8 cellular contexts compared by ENCODE assay signal in the genomic region with DNA sequence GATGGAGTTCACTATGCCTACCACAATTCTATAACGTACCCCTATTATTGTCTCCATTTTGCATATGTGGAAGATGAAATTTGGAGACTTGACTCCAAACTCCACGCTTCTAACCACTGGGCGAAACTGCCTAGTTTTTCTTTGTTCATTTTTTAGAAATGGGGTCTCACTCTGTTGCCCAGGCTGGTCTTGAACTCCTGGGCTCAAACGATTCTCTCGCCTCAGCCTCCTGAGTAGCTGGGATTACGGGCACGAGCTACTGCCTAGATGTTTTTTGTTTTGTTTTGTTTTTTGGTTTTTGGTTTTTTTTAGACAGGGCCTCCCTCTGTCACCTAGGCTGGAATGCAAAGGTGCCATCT. TPM values are rescaled to one million over a fixed set of nuclear protein-coding genes. Genes with fewer than 3 reads are reported as not detected.
DNase-seq lines count a peak whose midpoint lies in the region; ATAC-seq and TF ChIP-seq lines count a peak whose summit lies in the region.

No MANE protein-coding gene starts in this region.

- DNase-seq in Peyer's patch (no peak), fibroblast of villous mesenchyme (ENCODE audit: low read depth) (no peak), ovary (no peak), posterior vena cava (ENCODE audit: low spot score) (no peak), NCI-H1417 treated with DMSO at 0.1 percent for 48 hours (lab: John Stamatoyannopoulos, UW) (no peak)

- H3K36me3 Mint-ChIP-seq in stimulated activated memory B cell treated with anti-CD40 and anti-IgM and Interleukin-4, amounts not matched to agents 10 μg/mL and 1 μg/mL and 100 μg/mL, for 72 hours = peaks cover 40% of the 10 kb centered on the region

- H3K36me3 ChIP-seq in Peyer's patch = peaks cover 0 to 29% (median 0%) of the 10 kb centered on the region in 3 donors
- no peaks in the 10 kb centered on the region for H3K36me3 ChIP-seq in ovary

- H3K27ac ChIP-seq in Peyer's patch = peak overlapping the region; percentile 85 to 93 (median 91)
- H3K27ac ChIP-seq in ovary = no peak overlapping the region

- peaks cover 0 to 32% (median 4%) of the 10 kb centered on the region in 4 donors for H3K4me1 ChIP-seq in Peyer's patch
- H3K4me1 ChIP-seq in ovary (ENCODE audit: insufficient read depth) = peaks cover 3% of the 10 kb centered on the region

- peak overlapping the region; percentile 99 for H3K27ac Mint-ChIP-seq in stimulated activated memory B cell treated with anti-CD40 and anti-IgM and Interleukin-4, amounts not matched to agents 10 μg/mL and 1 μg/mL and 100 μg/mL, for 72 hours

- H3K27me3 ChIP-seq in Peyer's patch (no peaks in the 10 kb centered on the region), ovary (no peaks in the 10 kb centered on the region)

- TF ChIP-seq POLR2A in Peyer's patch (IDR thresholded peaks at IDR 0.05) (no peak), ovary (IDR thresholded peaks at IDR 0.05) (no peak)

- peak; percentile 6 for ATAC-seq in GM21390 (IDR thresholded peaks at IDR 0.05; ENCODE audit: unreplicated experiment)
- ATAC-seq in stimulated activated memory B cell treated with anti-CD40 and anti-IgM and Interleukin-4, amounts not matched to agents 10 μg/mL and 1 μg/mL and 100 μg/mL, for 72 hours = no peak
- no peak for ATAC-seq in HG02678 (IDR thresholded peaks at IDR 0.05; ENCODE audit: unreplicated experiment)

- no peak for TF ChIP-seq CTCF in Peyer's patch (IDR thresholded peaks at IDR 0.05)
- no peak for TF ChIP-seq CTCF in fibroblast of villous mesenchyme (IDR thresholded peaks at IDR 0.05; ENCODE audit: insufficient read depth, low read depth, low read length)
- TF ChIP-seq CTCF in ovary (IDR thresholded peaks at IDR 0.05) = no peak

- no peaks in the 10 kb centered on the region for H3K9me3 Mint-ChIP-seq in stimulated activated memory B cell treated with anti-CD40 and anti-IgM and Interleukin-4, amounts not matched to agents 10 μg/mL and 1 μg/mL and 100 μg/mL, for 72 hours

- H3K4me3 ChIP-seq in Peyer's patch = peak overlapping the region; percentile 68 to 97 (median 71)
- peak overlapping the region; percentile 29 for H3K4me3 ChIP-seq in fibroblast of villous mesenchyme (ENCODE audit: low read depth, low read length)
- no peak overlapping the region for H3K4me3 ChIP-seq in ovary

- H3K4me1 Mint-ChIP-seq in stimulated activated memory B cell treated with anti-CD40 and anti-IgM and Interleukin-4, amounts not matched to agents 10 μg/mL and 1 μg/mL and 100 μg/mL, for 72 hours = peaks cover 46% of the 10 kb centered on the region

- TF ChIP-seq EP300 in ovary (IDR thresholded peaks at IDR 0.05) = no peak

- no peaks in the 10 kb centered on the region for H3K27me3 Mint-ChIP-seq in stimulated activated memory B cell treated with anti-CD40 and anti-IgM and Interleukin-4, amounts not matched to agents 10 μg/mL and 1 μg/mL and 100 μg/mL, for 72 hours

- H3K4me3 Mint-ChIP-seq in stimulated activated memory B cell treated with anti-CD40 and anti-IgM and Interleukin-4, amounts not matched to agents 10 μg/mL and 1 μg/mL and 100 μg/mL, for 72 hours = peak overlapping the region; percentile 93

- WGBS in ovary, 3 donors = 31 to 41% (median 40%) methylated on average over 7 of the region's 7 CpGs

- intact Hi-C loops in ovary (cut with DNase I) (no loop called here), posterior vena cava (cut with DNase I) (no loop called here)

- H3K9me3 ChIP-seq in Peyer's patch (no peaks in the 10 kb centered on the region), ovary (no peaks in the 10 kb centered on the region)

RNA-seq across cellular contexts. Expression of gene RPL32, which starts 0.6 kb away (rescaled TPM):
- total RNA-seq in Peyer's patch = 100 to 1,000 TPM; 258 to 541 (median 430) TPM
- total RNA-seq in fibroblast of villous mesenchyme = 409 and 739 TPM in 2 replicates
- 1,000 to 10,000 TPM; 1,975 to 3,878 (median 2,959) TPM for total RNA-seq in ovary
- polyA plus RNA-seq in ovary = 1,000 to 10,000 TPM; 4,745 to 7,414 TPM
- total RNA-seq in posterior vena cava = 1,000 to 10,000 TPM; 1,198 to 1,383 TPM

RNA-seq across cellular contexts. Expression of gene CAND2, which starts 45.5 kb away (rescaled TPM):
- total RNA-seq in Peyer's patch (1 to 10 TPM; 1.4 to 4.1 (median 2.1) TPM), fibroblast of villous mesenchyme (4.7 and 6.1 TPM in 2 replicates), ovary (10 to 100 TPM; 11.4 to 25.1 (median 17.6) TPM), posterior vena cava (10 to 100 TPM; 13.1 to 16.8 TPM)
- 1 to 10 TPM; 3.5 to 6.3 TPM for polyA plus RNA-seq in ovary

Comparison
In these comparisons a context has a peak if more than half of its experiments do, and no peak if none do; other contexts are left out.
1. H3K27ac ChIP-seq: peak in Peyer's patch (4 of 4); none in ovary (0 of 2).